8 cellular contexts compared by ENCODE assay signal in the genomic region with DNA sequence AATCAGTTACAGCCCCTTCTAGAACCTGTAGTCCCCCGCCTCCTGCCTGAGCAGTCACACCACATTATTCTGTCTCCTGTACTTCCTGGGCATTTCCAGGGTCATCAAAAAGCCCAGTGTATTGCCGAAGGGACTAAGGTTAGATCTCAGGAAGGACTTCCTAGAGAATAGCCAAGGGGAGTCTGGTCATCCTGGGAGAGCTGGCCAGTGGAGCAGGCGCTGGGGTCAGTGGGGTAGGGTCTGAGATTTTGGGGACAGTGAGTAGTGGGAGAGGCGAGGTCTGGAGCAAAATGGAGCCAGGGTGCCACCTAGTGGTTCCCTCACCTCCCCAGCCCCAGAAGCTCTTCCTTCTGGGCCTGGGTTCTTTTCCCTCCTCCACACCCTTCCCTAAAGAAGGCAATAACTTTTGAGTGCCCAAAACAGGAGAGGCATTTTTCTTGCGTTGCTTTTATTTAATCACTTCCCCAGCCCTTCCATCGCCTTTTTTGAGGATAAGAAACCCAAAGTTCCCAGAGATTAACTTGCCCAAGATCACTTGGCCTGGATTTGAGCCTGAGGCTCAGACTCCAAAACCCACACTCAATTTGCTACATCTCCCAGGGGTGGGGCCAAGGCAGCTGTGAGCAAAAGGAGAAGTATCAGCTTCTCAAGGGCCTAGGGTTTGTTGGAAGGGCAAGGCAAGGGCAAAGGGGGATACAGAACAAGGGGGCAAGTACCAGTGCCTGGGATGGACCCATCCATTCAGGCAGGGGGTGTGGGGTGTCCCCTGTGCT. TPM values are rescaled to one million over a fixed set of nuclear protein-coding genes. Genes with fewer than 3 reads are reported as not detected.
DNase-seq lines count a peak whose midpoint lies in the region; ATAC-seq and TF ChIP-seq lines count a peak whose summit lies in the region.

No MANE protein-coding gene starts in this region.

- H3K79me2 ChIP-seq in H9 (ENCODE audit: insufficient read depth, low read length) (no peaks in the 10 kb centered on the region), OCI-LY7 (ENCODE audit: insufficient read depth, low read depth, low read length) (peaks cover 30% of the 10 kb centered on the region; the same call in 1 of the 2 replicates)

- H3K18ac ChIP-seq in H9 (ENCODE audit: insufficient read length, low read depth, low read length) = peak overlapping the region; percentile 73

- H3K27me3 ChIP-seq in CD4-positive, CD25-positive, alpha-beta regulatory T cell (ENCODE audit: control insufficient read depth, insufficient read depth, low read length) = no peaks in the 10 kb centered on the region
- no peaks in the 10 kb centered on the region for H3K27me3 ChIP-seq in H9 (ENCODE audit: insufficient read depth, low read length)
- no peaks in the 10 kb centered on the region for H3K27me3 ChIP-seq in adipocyte (replicated peaks; ENCODE audit: control insufficient read depth, insufficient read depth, low read length)

- H3K23me2 ChIP-seq in H9 (ENCODE audit: insufficient read length, low read depth, low read length, poor library complexity, severe bottlenecking) = no peaks in the 10 kb centered on the region

- H3K9ac ChIP-seq in H9 (ENCODE audit: extremely low read depth, insufficient read length, low read length) (no peak overlapping the region), adipocyte (ENCODE audit: low read length) (peak overlapping the region; percentile 61)

- peak overlapping the region; percentile 32 for H3K4me3 ChIP-seq in CD4-positive, CD25-positive, alpha-beta regulatory T cell (ENCODE audit: low read depth, low read length)
- H3K4me3 ChIP-seq in OCI-LY7 (ENCODE audit: low read depth, low read length, poor library complexity, severe bottlenecking) (peak overlapping the region; percentile 67), adipocyte (ENCODE audit: low read length) (no peak overlapping the region)

- H3K27ac Mint-ChIP-seq in CD4-positive, CD25-positive, alpha-beta regulatory T cell = peak overlapping the region; percentile 89 to 92 (median 92)
- H3K27ac Mint-ChIP-seq in H9 = peak overlapping the region in 2 of 3 experiments; percentile 4 to 51; a peak in 4 of 7 replicates
- H3K27ac Mint-ChIP-seq in stimulated activated naive B cell treated with anti-CD40 and anti-IgM and Interleukin-4, amounts not matched to agents 10 μg/mL and 1 μg/mL and 100 μg/mL, for 72 hours = peak overlapping the region; percentile 53

- H2AFZ ChIP-seq in H9 (ENCODE audit: low read length) (no peak overlapping the region), OCI-LY7 (ENCODE audit: low read length) (peak overlapping the region; percentile 55; the same call in 1 of the 2 replicates)

- POLR2A ChIA-PET in OCI-LY7 (lab: Charles Lee) = interaction anchor here (0.6 to 1.9 kb wide), 5 partner anchors 8 to 274 kb away, joined by 3 to 7 read pairs (median 3); a partner anchor contains a TSS

- H3K4me2 ChIP-seq in H9 (ENCODE audit: insufficient read depth, insufficient read length, low read length) = no peak overlapping the region
- H3K4me2 ChIP-seq in OCI-LY7 (ENCODE audit: low read length) = peak overlapping the region; percentile 99

- H3K4ac ChIP-seq in H9 (ENCODE audit: low read depth, low read length) = no peak overlapping the region

- no peak overlapping the region for H2BK5ac ChIP-seq in H9 (ENCODE audit: insufficient read length, low read length)

- H3K9me2 ChIP-seq in OCI-LY7 (ENCODE audit: insufficient read depth, low read length) = no peaks in the 10 kb centered on the region

- H4K20me1 ChIP-seq in H9 (ENCODE audit: control insufficient read depth, insufficient read depth, insufficient read length) (no peaks in the 10 kb centered on the region), OCI-LY7 (ENCODE audit: insufficient read depth, low read length) (no peaks in the 10 kb centered on the region)

- peaks cover 14% of the 10 kb centered on the region for H3K36me3 Mint-ChIP-seq in CD4-positive, CD25-positive, alpha-beta regulatory T cell
- H3K36me3 Mint-ChIP-seq in H9 (ENCODE audit: insufficient read depth in 1 of 3, low read depth in 3 of 3) = peaks cover 0 to 10% (median 4%) of the 10 kb centered on the region in 3 experiments; a peak in 5 of 7 replicates
- peaks cover 7 to 13% of the 10 kb centered on the region in 2 donors for H3K36me3 Mint-ChIP-seq in stimulated activated naive B cell treated with anti-CD40 and anti-IgM and Interleukin-4, amounts not matched to agents 10 μg/mL and 1 μg/mL and 100 μg/mL, for 72 hours

- peak in 1 of 2 donors; percentile 32 for ATAC-seq in CD4-positive, CD25-positive, alpha-beta regulatory T cell (ENCODE audit: low read depth in 2 of 2)
- no peak for ATAC-seq in stimulated activated naive B cell treated with anti-CD40 and anti-IgM and Interleukin-4, amounts not matched to agents 10 μg/mL and 1 μg/mL and 100 μg/mL, for 72 hours (replicated peaks)
- ATAC-seq in HG02759 (IDR thresholded peaks at IDR 0.05; ENCODE audit: unreplicated experiment) = no peak

- H3K27ac ChIP-seq in CD4-positive, CD25-positive, alpha-beta regulatory T cell (ENCODE audit: insufficient read depth, low read length, poor library complexity, severe bottlenecking) = peak overlapping the region; percentile 86
- no peak overlapping the region for H3K27ac ChIP-seq in H9 (ENCODE audit: insufficient read length, low read depth, low read length)
- peak overlapping the region; percentile 98 for H3K27ac ChIP-seq in OCI-LY7 (ENCODE audit: low read depth, low read length, poor library complexity, severe bottlenecking)

- no peak overlapping the region for H2BK15ac ChIP-seq in H9 (ENCODE audit: low read depth, low read length)

- no peak overlapping the region for H4K8ac ChIP-seq in H9 (replicated peaks; ENCODE audit: insufficient read length, low read depth, low read length)

- no peak overlapping the region for H4K91ac ChIP-seq in H9 (ENCODE audit: insufficient read length, low read depth, low read length)

- peaks cover 0 to 5% (median 0%) of the 10 kb centered on the region in 7 donors for H3K9me3 Mint-ChIP-seq in CD4-positive, CD25-positive, alpha-beta regulatory T cell
- H3K9me3 Mint-ChIP-seq in H9 = no peaks in the 10 kb centered on the region
- H3K9me3 Mint-ChIP-seq in stimulated activated naive B cell treated with anti-CD40 and anti-IgM and Interleukin-4, amounts not matched to agents 10 μg/mL and 1 μg/mL and 100 μg/mL, for 72 hours = no peaks in the 10 kb centered on the region

- peaks cover 6% of the 10 kb centered on the region for H3K27me3 Mint-ChIP-seq in CD4-positive, CD25-positive, alpha-beta regulatory T cell
- no peaks in the 10 kb centered on the region for H3K27me3 Mint-ChIP-seq in H9 (ENCODE audit: low read depth)
- no peaks in the 10 kb centered on the region for H3K27me3 Mint-ChIP-seq in stimulated activated naive B cell treated with anti-CD40 and anti-IgM and Interleukin-4, amounts not matched to agents 10 μg/mL and 1 μg/mL and 100 μg/mL, for 72 hours

- intact Hi-C loops in OCI-LY7 (cut with micrococcal nuclease; ENCODE audit: unreplicated experiment) = no loop called here

- H2BK12ac ChIP-seq in H9 (ENCODE audit: insufficient read length, low read depth, low read length) = no peak overlapping the region

- H3K79me1 ChIP-seq in H9 (ENCODE audit: insufficient read depth, low read depth, low read length, poor library complexity, severe bottlenecking) = no peaks in the 10 kb centered on the region

- H2BK20ac ChIP-seq in H9 (ENCODE audit: low read depth, low read length, poor library complexity, severe bottlenecking) = no peak overlapping the region

- no peak overlapping the region for H4K5ac ChIP-seq in H9 (ENCODE audit: insufficient read length, low read depth, low read length)

- CTCF ChIA-PET in OCI-LY7 (lab: Charles Lee; ENCODE audit: unreplicated experiment) = interaction anchor here (0.5 to 2.2 kb wide), 5 partner anchors 11 to 722 kb away, joined by 3 to 13 read pairs (median 5); a partner anchor contains a TSS

- no peak overlapping the region for H3T11ph ChIP-seq in H9 (ENCODE audit: low read length)

- no TSS peak for BruUV-seq in OCI-LY7 (replicated peaks; lab: Mats Ljungman, UMichigan)

- no peak overlapping the region for H3K14ac ChIP-seq in H9 (ENCODE audit: insufficient read depth, low read length)

- no peak overlapping the region for H2BK120ac ChIP-seq in H9 (ENCODE audit: low read depth, low read length, poor library complexity, severe bottlenecking)

- no peaks in the 10 kb centered on the region for H3K9me3 ChIP-seq in CD4-positive, CD25-positive, alpha-beta regulatory T cell (ENCODE audit: control insufficient read depth in 2 of 2, low read length in 2 of 2)
- H3K9me3 ChIP-seq in H9 (ENCODE audit: control insufficient read depth, low read depth, low read length) = no peaks in the 10 kb centered on the region
- H3K9me3 ChIP-seq in OCI-LY7 (ENCODE audit: low read length) = no peaks in the 10 kb centered on the region
- H3K9me3 ChIP-seq in adipocyte (ENCODE audit: control insufficient read depth, low read length) = no peaks in the 10 kb centered on the region

- peaks cover 9 to 72% (median 53%) of the 10 kb centered on the region in 4 donors for H3K4me1 Mint-ChIP-seq in CD4-positive, CD25-positive, alpha-beta regulatory T cell
- H3K4me1 Mint-ChIP-seq in H9 = peaks cover 26 to 27% of the 10 kb centered on the region in 2 experiments
- H3K4me1 Mint-ChIP-seq in stimulated activated naive B cell treated with anti-CD40 and anti-IgM and Interleukin-4, amounts not matched to agents 10 μg/mL and 1 μg/mL and 100 μg/mL, for 72 hours = peaks cover 50 to 62% of the 10 kb centered on the region in 2 donors

- no peak overlapping the region for H2AK5ac ChIP-seq in H9 (ENCODE audit: insufficient read length, low read length)

- H3K4me1 ChIP-seq in CD4-positive, CD25-positive, alpha-beta regulatory T cell (ENCODE audit: control insufficient read depth, insufficient read depth, low read length, poor library complexity, severe bottlenecking) = peaks cover 65% of the 10 kb centered on the region
- H3K4me1 ChIP-seq in H9 (ENCODE audit: insufficient read depth, low read length) = peaks cover 3% of the 10 kb centered on the region; the same call in 1 of the 2 replicates
- H3K4me1 ChIP-seq in OCI-LY7 (ENCODE audit: insufficient read depth, low read length, poor library complexity, severe bottlenecking) = peaks cover 69% of the 10 kb centered on the region
- peaks cover 58% of the 10 kb centered on the region for H3K4me1 ChIP-seq in adipocyte (ENCODE audit: control insufficient read depth, insufficient read depth, low read length)

- H3K56ac ChIP-seq in H9 (ENCODE audit: insufficient read length, low read depth, low read length) = no peak overlapping the region

- peak in 1 of 3 donors; percentile 57 for DNase-seq in CD4-positive, CD25-positive, alpha-beta regulatory T cell
- DNase-seq in H9 = peak; percentile 60
- peak; percentile 67 for DNase-seq in OCI-LY7 (ENCODE audit: low spot score)
- DNase-seq in adipocyte (ENCODE audit: low read depth) = peak; percentile 73
- DNase-seq in iPS-NIHi7 (ENCODE audit: extremely low spot score) = peak; percentile 81
- no peak for DNase-seq in stimulated activated naive B cell treated with anti-CD40 and anti-IgM and Interleukin-4, amounts not matched to agents 10 μg/mL and 1 μg/mL and 100 μg/mL, for 72 hours
- no peak for DNase-seq in superior temporal gyrus (ENCODE audit: extremely low spot score)

- TF ChIP-seq CTCF in H9 (conservative IDR thresholded peaks at IDR 0.05) (peak; percentile 87), OCI-LY7 (conservative IDR thresholded peaks at IDR 0.05; ENCODE audit: low read length) (peak; percentile 99)

- H3K36me3 ChIP-seq in CD4-positive, CD25-positive, alpha-beta regulatory T cell (ENCODE audit: control insufficient read depth, insufficient read depth, low read length) = peaks cover 45% of the 10 kb centered on the region
- peaks cover 25% of the 10 kb centered on the region for H3K36me3 ChIP-seq in OCI-LY7 (ENCODE audit: insufficient read depth, low read length)
- peaks cover 6% of the 10 kb centered on the region for H3K36me3 ChIP-seq in adipocyte (ENCODE audit: control insufficient read depth, insufficient read depth, low read length, severe bottlenecking)

- H3K23ac ChIP-seq in H9 (ENCODE audit: insufficient read length, low read depth, low read length) = no peak overlapping the region

- WGBS in H9 (ENCODE audit: extremely low coverage, insufficient read length, low lambda C conversion rate) = no CpG with 5 or more reads among the region's 6 CpGs

- peak overlapping the region in 3 of 4 donors; percentile 63 to 90 (median 90) for H3K4me3 Mint-ChIP-seq in CD4-positive, CD25-positive, alpha-beta regulatory T cell
- H3K4me3 Mint-ChIP-seq in H9 = peak overlapping the region in 1 of 2 experiments; percentile 35; a peak in 1 of 5 replicates
- peak overlapping the region; percentile 3 to 26 for H3K4me3 Mint-ChIP-seq in stimulated activated naive B cell treated with anti-CD40 and anti-IgM and Interleukin-4, amounts not matched to agents 10 μg/mL and 1 μg/mL and 100 μg/mL, for 72 hours

RNA-seq across cellular contexts. Expression of a gene that starts 7.3 kb away (rescaled TPM):
- total RNA-seq in CD4-positive, CD25-positive, alpha-beta regulatory T cell = 19.1 TPM
- 10 to 100 TPM; 49.3 to 76.9 (median 65.5) TPM for polyA plus RNA-seq in CD4-positive, CD25-positive, alpha-beta regulatory T cell
- 26.3 and 30.2 TPM in 2 replicates for total RNA-seq in H9 (2021)
- total RNA-seq in OCI-LY7 (2014; rRNA removed; shearing (Covaris generic)) = 16.3 and 19.1 TPM in 2 replicates
- 45.9 and 54.0 TPM in 2 replicates for total RNA-seq in OCI-LY7 (2022)

RNA-seq across cellular contexts. Expression of a gene that starts 12.1 kb away (rescaled TPM):
- total RNA-seq in CD4-positive, CD25-positive, alpha-beta regulatory T cell = 774 TPM
- polyA plus RNA-seq in CD4-positive, CD25-positive, alpha-beta regulatory T cell = 100 to 1,000 TPM; 349 to 464 (median 399) TPM
- total RNA-seq in H9 (2021) (21.6 and 22.5 TPM in 2 replicates), OCI-LY7 (2022) (37.7 and 39.8 TPM in 2 replicates)
- total RNA-seq in OCI-LY7 (2014; rRNA removed; shearing (Covaris generic)) = 23.8 and 26.6 TPM in 2 replicates

RNA-seq across cellular contexts. Expression of a gene that starts 17.7 kb away (rescaled TPM):
- total RNA-seq in CD4-positive, CD25-positive, alpha-beta regulatory T cell = 41.9 TPM
- 10 to 100 TPM; 30.2 to 47.3 (median 46.9) TPM for polyA plus RNA-seq in CD4-positive, CD25-positive, alpha-beta regulatory T cell
- total RNA-seq in H9 (2021) (38.7 and 39.5 TPM in 2 replicates), OCI-LY7 (2022) (47.3 and 53.1 TPM in 2 replicates)
- 36.5 and 44.3 TPM in 2 replicates for total RNA-seq in OCI-LY7 (2014; rRNA removed; shearing (Covaris generic))

RNA-seq across cellular contexts. Expression of a gene that starts 26.7 kb away (rescaled TPM):
- total RNA-seq in CD4-positive, CD25-positive, alpha-beta regulatory T cell = 71.3 TPM
- polyA plus RNA-seq in CD4-positive, CD25-positive, alpha-beta regulatory T cell = 10 to 100 TPM; 27.0 to 40.3 (median 30.3) TPM
- total RNA-seq in H9 (2021) = 168 and 173 TPM in 2 replicates
- total RNA-seq in OCI-LY7 (2014; rRNA removed; shearing (Covaris generic)) = 31.4 and 37.6 TPM in 2 replicates
- 77.4 and 84.0 TPM in 2 replicates for total RNA-seq in OCI-LY7 (2022)

RNA-seq across cellular contexts. Expression of a gene that starts 30.6 kb away (rescaled TPM):
- 8.5 TPM for total RNA-seq in CD4-positive, CD25-positive, alpha-beta regulatory T cell
- 10 to 100 TPM; 51.3 to 60.0 (median 56.4) TPM for polyA plus RNA-seq in CD4-positive, CD25-positive, alpha-beta regulatory T cell
- total RNA-seq in H9 (2021) (279 and 283 TPM in 2 replicates), OCI-LY7 (2022) (230 and 260 TPM in 2 replicates)
- total RNA-seq in OCI-LY7 (2014; rRNA removed; shearing (Covaris generic)) = 149 and 204 TPM in 2 replicates

Comparison
In these comparisons a context has a peak if more than half of its experiments do, and no peak if none do; other contexts are left out.
1. DNase-seq: peak in H9 (single experiment), OCI-LY7 (single experiment), adipocyte (single experiment) and iPS-NIHi7 (single experiment); none in stimulated activated naive B cell treated with anti-CD40 and anti-IgM and Interleukin-4, amounts not matched to agents 10 μg/mL and 1 μg/mL and 100 μg/mL, for 72 hours (single experiment) and superior temporal gyrus (single experiment).
2. H3K27ac Mint-ChIP-seq: peak in every context shown above with its lines; median percentile 92 in CD4-positive, CD25-positive, alpha-beta regulatory T cell; 53 in stimulated activated naive B cell treated with anti-CD40 and anti-IgM and Interleukin-4, amounts not matched to agents 10 μg/mL and 1 μg/mL and 100 μg/mL, for 72 hours; 28 in H9.
3. RNA of a gene that starts 12.1 kb away (total RNA-seq): 774 TPM in CD4-positive, CD25-positive, alpha-beta regulatory T cell (single experiment); 23.8 to 39.8 TPM in OCI-LY7 and 21.6 to 22.5 TPM in H9; every median in the first group is over 10 times any median in the second.